Comparison of ENCODE assay signal across 8 cellular contexts in genomic region chr2:226802573-226802972, GRCh38. TPM values are rescaled to one million over a fixed set of nuclear protein-coding genes. Genes with fewer than 3 reads are reported as not detected.
DNase-seq lines count a peak whose midpoint lies in the region; ATAC-seq lines count a peak whose summit lies in the region.

No MANE protein-coding gene starts in this region.

- H3K9me3 ChIP-seq in SJCRH30 (replicated peaks): no peaks in the 10 kb centered on the region; the same call in none of the 2 replicates

- CTCF ChIA-PET in activated CD4-positive, alpha-beta T cell treated with anti-CD3 and anti-CD28 coated beads, Interleukin-2, amount 10 ng/mL, durations not matched to agents 7 days and 5 days (lab: Charles Lee): interaction anchor here (0.5 to 1.8 kb wide), 19 partner anchors 9 to 1746 kb away, joined by 3 to 9 read pairs (median 3); partner anchors contain the start of gene RHBDD1
- CTCF ChIA-PET in activated CD4-positive, alpha-beta T cell treated with anti-CD3 and anti-CD28 coated beads for 36 hours (lab: Charles Lee): interaction anchor here (0.6 to 6.4 kb wide), 49 partner anchors 8 to 1137 kb away, joined by 3 to 52 read pairs (median 4); no protein-coding TSS in a partner anchor

- peaks cover 3% of the 10 kb centered on the region for H3K36me3 ChIP-seq in SJCRH30

- no peaks in the 10 kb centered on the region for H3K36me3 Mint-ChIP-seq in activated CD4-positive, alpha-beta T cell treated with anti-CD3 and anti-CD28 coated beads, Interleukin-2, amount 10 ng/mL, durations not matched to agents 7 days and 5 days (ENCODE audit: low read depth)
- H3K36me3 Mint-ChIP-seq in activated CD4-positive, alpha-beta T cell treated with anti-CD3 and anti-CD28 coated beads for 36 hours (ENCODE audit: low read depth): no peaks in the 10 kb centered on the region

- POLR2A ChIA-PET in activated CD4-positive, alpha-beta T cell treated with anti-CD3 and anti-CD28 coated beads, Interleukin-2, amount 10 ng/mL, durations not matched to agents 7 days and 5 days (lab: Charles Lee): no interaction called here
- POLR2A ChIA-PET in activated CD4-positive, alpha-beta T cell treated with anti-CD3 and anti-CD28 coated beads for 36 hours (lab: Charles Lee): no interaction called here

- H3K4me1 ChIP-seq in SJCRH30: peaks cover 4% of the 10 kb centered on the region; the same call in 1 of the 2 replicates

- intact Hi-C loops in activated CD4-positive, alpha-beta T cell treated with anti-CD3 and anti-CD28 coated beads for 36 hours (cut with DNase I, micrococcal nuclease): loop anchor here (1.0 to 10.0 kb wide), 7 partner anchors 302 to 1134 kb away; no protein-coding TSS in a partner anchor

- peaks cover 28% of the 10 kb centered on the region for H3K4me1 Mint-ChIP-seq in activated CD4-positive, alpha-beta T cell treated with anti-CD3 and anti-CD28 coated beads, Interleukin-2, amount 10 ng/mL, durations not matched to agents 7 days and 5 days
- peaks cover 20% of the 10 kb centered on the region for H3K4me1 Mint-ChIP-seq in activated CD4-positive, alpha-beta T cell treated with anti-CD3 and anti-CD28 coated beads for 36 hours

- peaks cover 20% of the 10 kb centered on the region for H3K27me3 Mint-ChIP-seq in activated CD4-positive, alpha-beta T cell treated with anti-CD3 and anti-CD28 coated beads, Interleukin-2, amount 10 ng/mL, durations not matched to agents 7 days and 5 days
- H3K27me3 Mint-ChIP-seq in activated CD4-positive, alpha-beta T cell treated with anti-CD3 and anti-CD28 coated beads for 36 hours: peaks cover 21% of the 10 kb centered on the region

- H3K4me3 ChIP-seq in SJCRH30: no peak overlapping the region

- peak; percentile 55 for DNase-seq in activated CD4-positive, alpha-beta T cell treated with anti-CD3 and anti-CD28 coated beads, Interleukin-2, amount 10 ng/mL, durations not matched to agents 7 days and 5 days
- no peak for DNase-seq in activated CD4-positive, alpha-beta T cell treated with anti-CD3 and anti-CD28 coated beads for 36 hours
- peak; percentile 8 for DNase-seq in NCI-H1048 (lab: John Stamatoyannopoulos, UW)
- peak; percentile 40 to 91 for DNase-seq in SJCRH30
- peak; percentile 87 for DNase-seq in pons (ENCODE audit: low spot score)
- no peak for DNase-seq in activated naive CD4-positive, alpha-beta T cell treated with anti-CD3 and anti-CD28 coated beads, Interleukin-2, amount 50 U/mL, for 16 hours

- no peak overlapping the region for H3K27ac Mint-ChIP-seq in activated CD4-positive, alpha-beta T cell treated with anti-CD3 and anti-CD28 coated beads, Interleukin-2, amount 10 ng/mL, durations not matched to agents 7 days and 5 days
- no peak overlapping the region for H3K27ac Mint-ChIP-seq in activated CD4-positive, alpha-beta T cell treated with anti-CD3 and anti-CD28 coated beads for 36 hours

- H3K9me3 Mint-ChIP-seq in activated CD4-positive, alpha-beta T cell treated with anti-CD3 and anti-CD28 coated beads, Interleukin-2, amount 10 ng/mL, durations not matched to agents 7 days and 5 days: no peaks in the 10 kb centered on the region
- no peaks in the 10 kb centered on the region for H3K9me3 Mint-ChIP-seq in activated CD4-positive, alpha-beta T cell treated with anti-CD3 and anti-CD28 coated beads for 36 hours (ENCODE audit: low read depth)

- H3K27ac ChIP-seq in SJCRH30: no peak overlapping the region

- H3K27me3 ChIP-seq in SJCRH30: no peaks in the 10 kb centered on the region

- no peak overlapping the region for H3K4me3 Mint-ChIP-seq in activated CD4-positive, alpha-beta T cell treated with anti-CD3 and anti-CD28 coated beads, Interleukin-2, amount 10 ng/mL, durations not matched to agents 7 days and 5 days
- H3K4me3 Mint-ChIP-seq in activated CD4-positive, alpha-beta T cell treated with anti-CD3 and anti-CD28 coated beads for 36 hours: no peak overlapping the region

- ATAC-seq in activated CD4-positive, alpha-beta T cell treated with anti-CD3 and anti-CD28 coated beads for 36 hours: no peak
- ATAC-seq in esophagus mucosa: peak; percentile 28
- ATAC-seq in GM19397 (IDR thresholded peaks at IDR 0.05; ENCODE audit: unreplicated experiment): no peak

RNA-seq across cellular contexts. Expression of gene IRS1, which starts 3.0 kb away (rescaled TPM):
- total RNA-seq in activated CD4-positive, alpha-beta T cell treated with anti-CD3 and anti-CD28 coated beads, Interleukin-2, amount 10 ng/mL, durations not matched to agents 7 days and 5 days: 1 to 10 TPM; 6.6 to 6.9 TPM
- total RNA-seq in activated CD4-positive, alpha-beta T cell treated with anti-CD3 and anti-CD28 coated beads for 36 hours: 1 to 10 TPM; 2.6 to 3.3 TPM
- total RNA-seq in SJCRH30 (2014; rRNA removed; shearing (Covaris generic)): 17.6 and 20.9 TPM in 2 replicates
- 13.9 TPM for total RNA-seq in esophagus mucosa

RNA-seq across cellular contexts. Expression of gene RHBDD1, which starts 33.3 kb away (rescaled TPM):
- 10 to 100 TPM; 35.5 to 45.9 TPM for total RNA-seq in activated CD4-positive, alpha-beta T cell treated with anti-CD3 and anti-CD28 coated beads, Interleukin-2, amount 10 ng/mL, durations not matched to agents 7 days and 5 days
- 10 to 100 TPM; 38.1 to 49.0 TPM for total RNA-seq in activated CD4-positive, alpha-beta T cell treated with anti-CD3 and anti-CD28 coated beads for 36 hours
- total RNA-seq in SJCRH30 (2014; rRNA removed; shearing (Covaris generic)): 1.5 and 2.0 TPM in 2 replicates
- 26.6 TPM for total RNA-seq in esophagus mucosa

Comparison
In these comparisons a context has a peak if more than half of its experiments do, and no peak if none do; other contexts are left out.
1. DNase-seq: peak in activated CD4-positive, alpha-beta T cell treated with anti-CD3 and anti-CD28 coated beads, Interleukin-2, amount 10 ng/mL, durations not matched to agents 7 days and 5 days (single experiment), NCI-H1048 (single experiment), SJCRH30 (2 of 2) and pons (single experiment); none in activated CD4-positive, alpha-beta T cell treated with anti-CD3 and anti-CD28 coated beads for 36 hours (single experiment) and activated naive CD4-positive, alpha-beta T cell treated with anti-CD3 and anti-CD28 coated beads, Interleukin-2, amount 50 U/mL, for 16 hours (single experiment).